In genomic region chr2:160666677-160667061, GRCh38 we compare ENCODE assay signal across 9 cellular contexts.
DNase-seq lines count a peak whose midpoint lies in the region; ATAC-seq and TF ChIP-seq lines count a peak whose summit lies in the region.
"Had no signal": no experiment of that assay in that cellular context is flagged by ENCODE, and none has a peak within 500 bp of the region (broad histone marks: within the 10 kb centered on the region; RNA-seq: fewer than 3 reads in every experiment).

No MANE protein-coding gene starts in this region.

- peak overlapping the region; percentile 5 for H3K4me3 Mint-ChIP-seq in stimulated activated effector memory CD8-positive, alpha-beta T cell treated with anti-CD3 and anti-CD28 coated beads, Interleukin-12 subunit alpha, Interleukin-12 subunit beta, amount 100 ng/mL, for 72 hours
- H3K4me3 Mint-ChIP-seq: dendritic cell treated with granulocyte-macrophage colony-stimulating factor and Interleukin-4, amounts not matched to agents 40 ng/mL and 50 ng/mL, for 4 days had no signal

- peak; percentile 2 for ATAC-seq in GM21367 (IDR thresholded peaks at IDR 0.05; ENCODE audit: unreplicated experiment)
- no peak for ATAC-seq in stimulated activated effector memory CD8-positive, alpha-beta T cell treated with anti-CD3 and anti-CD28 coated beads, Interleukin-12 subunit alpha, Interleukin-12 subunit beta, amount 100 ng/mL, for 72 hours
- no peak for ATAC-seq in foreskin keratinocyte

- TF ChIP-seq CTCF in foreskin keratinocyte (conservative IDR thresholded peaks at IDR 0.05) = no peak

- peaks cover 16% of the 10 kb centered on the region for H3K4me1 Mint-ChIP-seq in stimulated activated effector memory CD8-positive, alpha-beta T cell treated with anti-CD3 and anti-CD28 coated beads, Interleukin-12 subunit alpha, Interleukin-12 subunit beta, amount 100 ng/mL, for 72 hours

- peak; percentile 6 for DNase-seq in NCI-H460 (ENCODE audit: extremely low read depth, low read depth)
- peak; percentile 43 for DNase-seq in fibroblast of the conjunctiva (ENCODE audit: low read depth)
- DNase-seq in stimulated activated effector memory CD8-positive, alpha-beta T cell treated with anti-CD3 and anti-CD28 coated beads, Interleukin-12 subunit alpha, Interleukin-12 subunit beta, amount 100 ng/mL, for 72 hours (ENCODE audit: low spot score in 2 of 2) = no peak
- DNase-seq in NCI-H1694 treated with DMSO at 0.1 percent for 48 hours (lab: John Stamatoyannopoulos, UW) = no peak
- DNase-seq in GOT3 (lab: John Stamatoyannopoulos, UW) = no peak
- no peak for DNase-seq in erythroblast (lab: John Stamatoyannopoulos, UW)
- no peak for DNase-seq in foreskin keratinocyte

- H3K27ac ChIP-seq in foreskin keratinocyte = no peak overlapping the region

- H3K36me3 Mint-ChIP-seq in stimulated activated effector memory CD8-positive, alpha-beta T cell treated with anti-CD3 and anti-CD28 coated beads, Interleukin-12 subunit alpha, Interleukin-12 subunit beta, amount 100 ng/mL, for 72 hours = no peaks in the 10 kb centered on the region

- H3K9me3 Mint-ChIP-seq in stimulated activated effector memory CD8-positive, alpha-beta T cell treated with anti-CD3 and anti-CD28 coated beads, Interleukin-12 subunit alpha, Interleukin-12 subunit beta, amount 100 ng/mL, for 72 hours = no peaks in the 10 kb centered on the region
- H3K9me3 Mint-ChIP-seq: dendritic cell treated with granulocyte-macrophage colony-stimulating factor and Interleukin-4, amounts not matched to agents 40 ng/mL and 50 ng/mL, for 4 days had no signal

- no peaks in the 10 kb centered on the region for H3K27me3 ChIP-seq in foreskin keratinocyte

- peak overlapping the region; percentile 21 for H3K27ac Mint-ChIP-seq in stimulated activated effector memory CD8-positive, alpha-beta T cell treated with anti-CD3 and anti-CD28 coated beads, Interleukin-12 subunit alpha, Interleukin-12 subunit beta, amount 100 ng/mL, for 72 hours
- H3K27ac Mint-ChIP-seq: dendritic cell treated with granulocyte-macrophage colony-stimulating factor and Interleukin-4, amounts not matched to agents 40 ng/mL and 50 ng/mL, for 4 days had no signal

- TF ChIP-seq POLR2A in erythroblast (IDR thresholded peaks at IDR 0.05; ENCODE audit: low read length) = no peak

- peaks cover 7% of the 10 kb centered on the region for H3K4me1 ChIP-seq in foreskin keratinocyte

Comparison
In these comparisons a context has a peak if more than half of its experiments do, and no peak if none do; other contexts are left out.
1. DNase-seq: peak in NCI-H460 (single experiment) and fibroblast of the conjunctiva (single experiment); none in stimulated activated effector memory CD8-positive, alpha-beta T cell treated with anti-CD3 and anti-CD28 coated beads, Interleukin-12 subunit alpha, Interleukin-12 subunit beta, amount 100 ng/mL, for 72 hours (0 of 2), NCI-H1694 treated with DMSO at 0.1 percent for 48 hours (single experiment), GOT3 (single experiment), erythroblast (0 of 2) and foreskin keratinocyte (0 of 2).